Comparison of ENCODE assay signal across 33 cellular contexts in the genomic region with DNA sequence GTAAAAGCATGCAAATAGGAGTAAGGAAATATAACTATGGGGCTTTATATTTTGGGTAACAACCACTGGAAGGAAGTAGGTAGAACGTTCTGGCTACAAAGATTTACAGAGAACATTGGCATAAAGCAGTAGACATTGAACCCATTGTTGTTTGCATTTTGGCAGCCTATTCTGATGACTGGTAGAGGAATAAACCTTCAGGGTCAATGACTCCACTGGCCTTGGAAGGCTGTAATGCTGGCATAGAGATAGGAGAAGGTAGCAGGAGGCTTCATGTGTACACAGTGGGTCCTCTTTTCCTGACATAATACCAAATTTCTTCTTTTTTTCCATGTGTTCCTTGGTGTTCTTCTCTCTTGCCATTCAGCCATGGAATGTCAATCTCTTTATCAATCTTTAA.
"Had no signal": no experiment of that assay in that cellular context is flagged by ENCODE, and none has a peak within 500 bp of the region (broad histone marks: within the 10 kb centered on the region; RNA-seq: fewer than 3 reads in every experiment).

No MANE protein-coding gene starts in this region.

- H3K4me3 ChIP-seq: ascending aorta, cardiac muscle cell had no signal

- H3K27ac ChIP-seq: ascending aorta, cardiac muscle cell, WERI-Rb-1 had no signal

- FAIRE-seq: bronchial epithelial cell, TTC549 had no signal

- DNase-seq: activated CD4-positive, alpha-beta memory T cell treated with anti-CD3 and anti-CD28 coated beads, Interleukin-2, amount 10 ng/mL, durations not matched to agents 7 days and 5 days; activated CD4-positive, alpha-beta T cell treated with anti-CD3 and anti-CD28 coated beads for 1 hour; activated CD4-positive, alpha-beta T cell treated with anti-CD3 and anti-CD28 coated beads for 36 hours; activated CD4-positive, alpha-beta T cell treated with anti-CD3 and anti-CD28 coated beads for 48 hours; activated CD4-positive, alpha-beta T cell treated with anti-CD3 and anti-CD28 coated beads, Interleukin-2, amount 10 ng/mL, durations not matched to agents 7 days and 5 days; activated CD4-positive, alpha-beta T cell treated with anti-CD3 and anti-CD28 coated beads, Interleukin-2, amount 50 U/mL, for 48 hours; activated CD4-positive, CD25-positive, alpha-beta regulatory T cell; activated CD8-positive, alpha-beta memory T cell treated with anti-CD3 and anti-CD28 coated beads for 24 hours; activated CD8-positive, alpha-beta memory T cell treated with anti-CD3 and anti-CD28 coated beads, Interleukin-2, amount 10 ng/mL, durations not matched to agents 7 days and 5 days; activated CD8-positive, alpha-beta memory T cell treated with anti-CD3 and anti-CD28 coated beads, Interleukin-2, amount 50 U/mL, for 48 hours; activated CD8-positive, alpha-beta T cell treated with anti-CD3 and anti-CD28 coated beads, Interleukin-2, amount 10 ng/mL, durations not matched to agents 7 days and 5 days; activated effector memory CD4-positive, alpha-beta T cell treated with Interleukin-2 at 50 U/mL for 16 hours; activated gamma-delta T cell; activated naive CD4-positive, alpha-beta T cell treated with anti-CD3 and anti-CD28 coated beads, Interleukin-2, amount 10 ng/mL, durations not matched to agents 7 days and 5 days; activated naive CD4-positive, alpha-beta T cell treated with Interleukin-2 at 50 U/mL for 16 hours; activated naive CD8-positive, alpha-beta T cell treated with anti-CD3 and anti-CD28 coated beads, Interleukin-2, amount 10 ng/mL, durations not matched to agents 7 days and 5 days; activated naive CD8-positive, alpha-beta T cell treated with anti-CD3 and anti-CD28 coated beads, Interleukin-2, amount 50 U/mL, for 24 hours; activated T-cell treated with anti-CD3 and anti-CD28 coated beads, Interleukin-2, amount 50 U/mL, for 24 hours; activated T-cell treated with anti-CD3 and anti-CD28 coated beads, Interleukin-2, amount 50 U/mL, for 48 hours; amygdala; anterior cingulate cortex; caudate nucleus; cerebellar nuclear complex; T-helper 1 cell; T-helper 2 cell; T-helper 9 cell; WERI-Rb-1 had no signal

- H3K4me1 ChIP-seq: ascending aorta had no signal

- H3K9me3 ChIP-seq: ascending aorta had no signal

- H3K36me3 ChIP-seq: ascending aorta, cardiac muscle cell, WERI-Rb-1 had no signal

- ATAC-seq: activated CD4-positive, alpha-beta T cell treated with anti-CD3 and anti-CD28 coated beads for 36 hours; activated CD4-positive, CD25-positive, alpha-beta regulatory T cell treated with anti-CD3 and anti-CD28 coated beads, Interleukin-2, amount 50 U/mL, for 24 hours; activated CD8-positive, alpha-beta memory T cell treated with anti-CD3 and anti-CD28 coated beads, Interleukin-2, amount 10 ng/mL, durations not matched to agents 7 days and 5 days; activated CD8-positive, alpha-beta T cell treated with anti-CD3 and anti-CD28 coated beads, Interleukin-2, amount 10 ng/mL, durations not matched to agents 7 days and 5 days; activated naive CD8-positive, alpha-beta T cell treated with anti-CD3 and anti-CD28 coated beads, Interleukin-2, amount 50 U/mL, for 24 hours; WTC11 had no signal

- H3K27me3 ChIP-seq: ascending aorta, cardiac muscle cell had no signal
